8 cellular contexts compared by ENCODE assay signal in genomic region chr11:4626207-4627105, GRCh38. TPM values are rescaled to one million over a fixed set of nuclear protein-coding genes. Genes with fewer than 3 reads are reported as not detected.
DNase-seq lines count a peak whose midpoint lies in the region; ATAC-seq, FAIRE-seq and TF ChIP-seq lines count a peak whose summit lies in the region.

No MANE protein-coding gene starts in this region.

- H3K36me3 Mint-ChIP-seq in activated T-helper 2 cell treated with anti-CD3 and anti-CD28 coated beads, Interferon-gamma antibody, Interleukin-2, Interleukin-4, amounts not matched to agents 10 μg/mL and 5 μg/mL and 100 μg/mL, durations not matched to agents 14 hours and 24 hours and 36 hours (ENCODE audit: low read depth): no peaks in the 10 kb centered on the region

- peaks cover 5% of the 10 kb centered on the region for H3K9me3 Mint-ChIP-seq in activated T-helper 2 cell treated with anti-CD3 and anti-CD28 coated beads, Interferon-gamma antibody, Interleukin-2, Interleukin-4, amounts not matched to agents 10 μg/mL and 5 μg/mL and 100 μg/mL, durations not matched to agents 14 hours and 24 hours and 36 hours

- FAIRE-seq in small intestine (lab: Jason Lieb, UNC): no peak

- no peak overlapping the region for H3K27ac Mint-ChIP-seq in activated T-helper 2 cell treated with anti-CD3 and anti-CD28 coated beads, Interferon-gamma antibody, Interleukin-2, Interleukin-4, amounts not matched to agents 10 μg/mL and 5 μg/mL and 100 μg/mL, durations not matched to agents 14 hours and 24 hours and 36 hours

- peaks cover 14% of the 10 kb centered on the region for H3K9me3 ChIP-seq in left ventricle myocardium inferior (replicated peaks)
- no peaks in the 10 kb centered on the region for H3K9me3 ChIP-seq in small intestine (ENCODE audit: control insufficient read depth, low read depth)

- no peaks in the 10 kb centered on the region for H3K4me1 Mint-ChIP-seq in activated T-helper 2 cell treated with anti-CD3 and anti-CD28 coated beads, Interferon-gamma antibody, Interleukin-2, Interleukin-4, amounts not matched to agents 10 μg/mL and 5 μg/mL and 100 μg/mL, durations not matched to agents 14 hours and 24 hours and 36 hours (ENCODE audit: low read depth)

- peak; percentile 24 for DNase-seq in AG04449 (ENCODE audit: low read depth, low spot score)
- DNase-seq in KBM-7: peak; percentile 48
- peak; percentile 45 for DNase-seq in NOMO-1 treated with DMSO at 0.1 percent for 48 hours (lab: John Stamatoyannopoulos, UW; ENCODE audit: unreplicated experiment)
- peak; percentile 34 for DNase-seq in activated T-helper 2 cell treated with anti-CD3 and anti-CD28 coated beads, Interferon-gamma antibody, Interleukin-2, Interleukin-4, amounts not matched to agents 10 μg/mL and 5 μg/mL and 100 μg/mL, durations not matched to agents 14 hours and 24 hours and 36 hours (ENCODE audit: low spot score)
- no peak for DNase-seq in left ventricle myocardium inferior
- peak; percentile 73 for DNase-seq in small intestine

- H3K4me3 ChIP-seq in AG04449 (ENCODE audit: low read depth, low read length) (no peak overlapping the region), left ventricle myocardium inferior (no peak overlapping the region), small intestine (ENCODE audit: low read depth in 1 of 2, low read length in 2 of 2) (no peak overlapping the region)

- H3K27ac ChIP-seq in left ventricle myocardium inferior (replicated peaks): no peak overlapping the region
- no peak overlapping the region for H3K27ac ChIP-seq in small intestine (ENCODE audit: low read depth in 1 of 2, low read length in 1 of 2)

- POLR2A ChIA-PET in AG04449 (lab: Yijun Ruan, JAX): no interaction called here

- in situ Hi-C loops in KBM-7 (cut with MboI; ENCODE audit: low pct_unique_long_range_greater_than_20kb, low sequenced_read_pairs): loop anchor here (25.0 kb wide), 1 partner anchor 386 kb away; no protein-coding TSS in a partner anchor

- H3K27me3 ChIP-seq in left ventricle myocardium inferior (ENCODE audit: low read depth) (no peaks in the 10 kb centered on the region), small intestine (ENCODE audit: control insufficient read depth in 2 of 2, insufficient read depth in 2 of 2, low read length in 2 of 2) (no peaks in the 10 kb centered on the region)

- 46 to 47% (median 46%) methylated on average over 15 of the region's 15 CpGs for WGBS in small intestine, 3 donors

- TF ChIP-seq CTCF in AG04449 (IDR thresholded peaks at IDR 0.05; ENCODE audit: insufficient read depth, low read length, missing control alignments) (peak; percentile 62), GM12874 (IDR thresholded peaks at IDR 0.05; ENCODE audit: insufficient read depth, low read depth, low read length) (peak; percentile 63), left ventricle myocardium inferior (IDR thresholded peaks at IDR 0.05; ENCODE audit: borderline replicate concordance) (peak; percentile 77)

- intact Hi-C loops in activated T-helper 2 cell treated with anti-CD3 and anti-CD28 coated beads, Interferon-gamma antibody, Interleukin-2, Interleukin-4, amounts not matched to agents 10 μg/mL and 5 μg/mL and 100 μg/mL, durations not matched to agents 14 hours and 24 hours and 36 hours (cut with micrococcal nuclease): no loop called here
- intact Hi-C loops in left ventricle myocardium inferior (cut with micrococcal nuclease): loop anchor here (5.0 kb wide), 1 partner anchor 201 kb away; no protein-coding TSS in a partner anchor

- CTCF ChIA-PET in AG04449 (lab: Yijun Ruan, JAX): interaction anchor here (0.6 to 8.7 kb wide), 23 partner anchors 11 to 778 kb away, joined by 3 to 97 read pairs (median 4); partner anchors contain the start of genes OR51D1, OR51E1 and OR52I1

- H3K4me1 ChIP-seq in left ventricle myocardium inferior (no peaks in the 10 kb centered on the region), small intestine (ENCODE audit: control insufficient read depth in 2 of 2, insufficient read depth in 1 of 2, low read depth in 1 of 2, low read length in 1 of 2) (no peaks in the 10 kb centered on the region)

- ATAC-seq in GM18858 (IDR thresholded peaks at IDR 0.05; ENCODE audit: unreplicated experiment): no peak

- no peak overlapping the region for H3K4me3 Mint-ChIP-seq in activated T-helper 2 cell treated with anti-CD3 and anti-CD28 coated beads, Interferon-gamma antibody, Interleukin-2, Interleukin-4, amounts not matched to agents 10 μg/mL and 5 μg/mL and 100 μg/mL, durations not matched to agents 14 hours and 24 hours and 36 hours (ENCODE audit: low read depth)

- peaks cover 23% of the 10 kb centered on the region for H3K27me3 Mint-ChIP-seq in activated T-helper 2 cell treated with anti-CD3 and anti-CD28 coated beads, Interferon-gamma antibody, Interleukin-2, Interleukin-4, amounts not matched to agents 10 μg/mL and 5 μg/mL and 100 μg/mL, durations not matched to agents 14 hours and 24 hours and 36 hours (ENCODE audit: low read depth)

- no peaks in the 10 kb centered on the region for H3K36me3 ChIP-seq in left ventricle myocardium inferior
- H3K36me3 ChIP-seq in small intestine (ENCODE audit: control insufficient read depth in 2 of 2, insufficient read depth in 2 of 2, low read length in 2 of 2): no peaks in the 10 kb centered on the region

RNA-seq across cellular contexts. Expression of gene OR51D1, which starts 10.8 kb away (rescaled TPM):
- total RNA-seq in activated T-helper 2 cell treated with anti-CD3 and anti-CD28 coated beads, Interferon-gamma antibody, Interleukin-2, Interleukin-4, amounts not matched to agents 10 μg/mL and 5 μg/mL and 100 μg/mL, durations not matched to agents 14 hours and 24 hours and 36 hours: not detected in 2 replicates
- total RNA-seq in left ventricle myocardium inferior: not detected
- not detected for polyA plus RNA-seq in small intestine

RNA-seq across cellular contexts. Expression of gene OR51E1, which starts 17.3 kb away (rescaled TPM):
- total RNA-seq in activated T-helper 2 cell treated with anti-CD3 and anti-CD28 coated beads, Interferon-gamma antibody, Interleukin-2, Interleukin-4, amounts not matched to agents 10 μg/mL and 5 μg/mL and 100 μg/mL, durations not matched to agents 14 hours and 24 hours and 36 hours: not detected in 2 replicates
- 1.3 TPM for total RNA-seq in left ventricle myocardium inferior
- 1 to 10 TPM in 1 of 3 donors, not detected in 2; 1.1 TPM for polyA plus RNA-seq in small intestine

RNA-seq across cellular contexts. Expression of gene TRIM68, which starts 18.4 kb away (rescaled TPM):
- 10.0 and 11.0 TPM in 2 replicates for total RNA-seq in activated T-helper 2 cell treated with anti-CD3 and anti-CD28 coated beads, Interferon-gamma antibody, Interleukin-2, Interleukin-4, amounts not matched to agents 10 μg/mL and 5 μg/mL and 100 μg/mL, durations not matched to agents 14 hours and 24 hours and 36 hours
- total RNA-seq in left ventricle myocardium inferior: 10.6 TPM
- 10 to 100 TPM in 2 of 3 donors, 1 to 10 TPM in 1; 8.4 to 10.9 (median 10.3) TPM for polyA plus RNA-seq in small intestine

RNA-seq across cellular contexts. Expression of gene OR52I1, which starts 32.6 kb away (rescaled TPM):
- not detected in 2 replicates for total RNA-seq in activated T-helper 2 cell treated with anti-CD3 and anti-CD28 coated beads, Interferon-gamma antibody, Interleukin-2, Interleukin-4, amounts not matched to agents 10 μg/mL and 5 μg/mL and 100 μg/mL, durations not matched to agents 14 hours and 24 hours and 36 hours
- total RNA-seq in left ventricle myocardium inferior: not detected
- not detected for polyA plus RNA-seq in small intestine

RNA-seq across cellular contexts. Expression of gene OR52I2, which starts 44.9 kb away (rescaled TPM):
- not detected in 2 replicates for total RNA-seq in activated T-helper 2 cell treated with anti-CD3 and anti-CD28 coated beads, Interferon-gamma antibody, Interleukin-2, Interleukin-4, amounts not matched to agents 10 μg/mL and 5 μg/mL and 100 μg/mL, durations not matched to agents 14 hours and 24 hours and 36 hours
- not detected for total RNA-seq in left ventricle myocardium inferior
- not detected for polyA plus RNA-seq in small intestine
